29 cellular contexts compared by ENCODE assay signal in genomic region chr7:33067921-33068320, GRCh38.
"Had no signal": no experiment of that assay in that cellular context is flagged by ENCODE, and none has a peak within 500 bp of the region (broad histone marks: within the 10 kb centered on the region; RNA-seq: fewer than 3 reads in every experiment).

No MANE protein-coding gene starts in this region.

- H3K27me3 ChIP-seq: stomach, suprapubic skin, testis, thyroid gland, tibial artery, tibial nerve, transverse colon, upper lobe of left lung, upper lobe of right lung, uterus, vagina had no signal

- H3K9me3 ChIP-seq: testis, thyroid gland, upper lobe of right lung, vagina had no signal

- ATAC-seq: stimulated activated effector memory CD8-positive, alpha-beta T cell treated with anti-CD3 and anti-CD28 coated beads, Interleukin-12 subunit alpha, Interleukin-12 subunit beta, amount 100 ng/mL, for 72 hours; stimulated activated memory B cell treated with anti-CD40 and anti-IgM and Interleukin-4, amounts not matched to agents 10 μg/mL and 1 μg/mL and 100 μg/mL, for 72 hours; stimulated activated naive B cell treated with anti-CD40 and anti-IgM and Interleukin-4, amounts not matched to agents 10 μg/mL and 1 μg/mL and 100 μg/mL, for 72 hours; stimulated activated naive CD8-positive, alpha-beta T cell treated with anti-CD3 and anti-CD28 coated beads, Interleukin-15, amount 100 ng/mL, for 72 hours; stimulated activated naive CD8-positive, alpha-beta T cell treated with anti-CD3 and anti-CD28 coated beads, Interleukin-15, Interleukin-2, amounts not matched to agents 100 U/mL and 50 U/mL, for 24 hours; upper lobe of right lung had no signal

- H3K4me1 ChIP-seq: testis, uterus had no signal

- H3K27ac ChIP-seq: stomach, suprapubic skin, testis, thoracic aorta, thyroid gland, tibial artery, tibial nerve, transverse colon, upper lobe of left lung, upper lobe of right lung, uterus, vagina had no signal

- H3K36me3 ChIP-seq: stomach, suprapubic skin, thoracic aorta, thyroid gland, tibial artery, tibial nerve, transverse colon, upper lobe of left lung, upper lobe of right lung, uterus, vagina had no signal

- H3K27me3 Mint-ChIP-seq: type B pancreatic cell had no signal

- H3K36me3 Mint-ChIP-seq: stimulated activated effector memory CD8-positive, alpha-beta T cell treated with anti-CD3 and anti-CD28 coated beads, Interleukin-12 subunit alpha, Interleukin-12 subunit beta, amount 100 ng/mL, for 72 hours; type B pancreatic cell had no signal

- FAIRE-seq: urothelium cell line had no signal

- H3K27ac Mint-ChIP-seq: stimulated activated effector memory CD8-positive, alpha-beta T cell treated with anti-CD3 and anti-CD28 coated beads, Interleukin-12 subunit alpha, Interleukin-12 subunit beta, amount 100 ng/mL, for 72 hours; stimulated activated memory B cell treated with anti-CD40 and anti-IgM and Interleukin-4, amounts not matched to agents 10 μg/mL and 1 μg/mL and 100 μg/mL, for 72 hours; stimulated activated naive B cell treated with anti-CD40 and anti-IgM and Interleukin-4, amounts not matched to agents 10 μg/mL and 1 μg/mL and 100 μg/mL, for 72 hours; stimulated activated naive CD8-positive, alpha-beta T cell treated with anti-CD3 and anti-CD28 coated beads, Interleukin-15, amount 100 ng/mL, for 72 hours; stimulated activated naive CD8-positive, alpha-beta T cell treated with anti-CD3 and anti-CD28 coated beads, Interleukin-15, Interleukin-2, amounts not matched to agents 100 ng/mL and 50 ng/mL, for 24 hours; type B pancreatic cell had no signal

- DNase-seq: stimulated activated CD4-positive, alpha-beta T cell treated with anti-CD3 and anti-CD28 coated beads, Interleukin-2, amount 100 ng/mL, for 48 hours; stimulated activated CD4-positive, alpha-beta T cell treated with anti-CD3 and anti-CD28 coated beads, Interleukin-4, amount 100 ng/mL, for 1 hour; stimulated activated CD4-positive, alpha-beta T cell treated with anti-CD3 and anti-CD28 coated beads, Interleukin-4, amount 100 ng/mL, for 24 hours; stimulated activated CD4-positive, alpha-beta T cell treated with anti-CD3 and anti-CD28 coated beads, Interleukin-4, amount 100 ng/mL, for 4 hours; stimulated activated CD8-positive, alpha-beta memory T cell treated with anti-CD3 and anti-CD28 coated beads, Interleukin-4, amount 100 ng/mL, for 48 hours; stimulated activated naive B cell treated with anti-CD40 and anti-IgM and Interleukin-4, amounts not matched to agents 10 μg/mL and 1 μg/mL and 100 μg/mL, for 72 hours; stimulated activated naive CD4-positive, alpha-beta T cell; stimulated activated naive CD4-positive, alpha-beta T cell treated with Interleukin-2 at 50 U/mL for 16 hours; stimulated activated naive CD8-positive, alpha-beta T cell treated with anti-CD3 and anti-CD28 coated beads, Interleukin-15, amount 100 ng/mL, for 72 hours; stimulated activated naive CD8-positive, alpha-beta T cell treated with anti-CD3 and anti-CD28 coated beads, Interleukin-15, Interleukin-2, amounts not matched to agents 100 U/mL and 50 U/mL, for 24 hours; stomach; substantia nigra; testis; thyroid gland; tibial artery; transverse colon; trophoblast cell; upper lobe of left lung; upper lobe of right lung; uterus had no signal

- H3K4me3 ChIP-seq: stomach, suprapubic skin, testis, thoracic aorta, thyroid gland, tibial artery, tibial nerve, transverse colon, upper lobe of left lung, upper lobe of right lung, uterus, vagina had no signal

- H3K4me3 Mint-ChIP-seq: stimulated activated effector memory CD8-positive, alpha-beta T cell treated with anti-CD3 and anti-CD28 coated beads, Interleukin-12 subunit alpha, Interleukin-12 subunit beta, amount 100 ng/mL, for 72 hours; stimulated activated memory B cell treated with anti-CD40 and anti-IgM and Interleukin-4, amounts not matched to agents 10 μg/mL and 1 μg/mL and 100 μg/mL, for 72 hours; stimulated activated naive B cell treated with anti-CD40 and anti-IgM and Interleukin-4, amounts not matched to agents 10 μg/mL and 1 μg/mL and 100 μg/mL, for 72 hours; stimulated activated naive CD8-positive, alpha-beta T cell treated with anti-CD3 and anti-CD28 coated beads, Interleukin-15, amount 100 ng/mL, for 72 hours; stimulated activated naive CD8-positive, alpha-beta T cell treated with anti-CD3 and anti-CD28 coated beads, Interleukin-15, Interleukin-2, amounts not matched to agents 100 ng/mL and 50 ng/mL, for 24 hours; type B pancreatic cell had no signal
